ENCODE assay signal across 8 cellular contexts in genomic region chr17:43546317-43547188, GRCh38. TPM values are rescaled to one million over a fixed set of nuclear protein-coding genes. Genes with fewer than 3 reads are reported as not detected.
DNase-seq lines count a peak whose midpoint lies in the region; ATAC-seq and TF ChIP-seq lines count a peak whose summit lies in the region.

TSS of gene ETV4 (minus strand) at chr17:43546340. CDS start at chr17:43545617, 723 bp downstream.

- H3K27ac ChIP-seq in AG04450 (ENCODE audit: low read depth, low read length), result peak within 1 kb of the TSS; percentile 81
- H3K27ac ChIP-seq in left lung, result no peak within 1 kb of the TSS

- H3K9me3 ChIP-seq in AG04450 (ENCODE audit: control insufficient read depth, insufficient read depth, low read length) (no peaks in the 10 kb centered on the region), left lung (no peaks in the 10 kb centered on the region)

- CTCF ChIA-PET in AG04450 (lab: Charles Lee), result interaction anchor here (0.8 to 1.1 kb wide), 3 partner anchors 63 to 133 kb away, joined by 3 to 4 read pairs (median 4); partner anchors contain the start of gene DHX8

- peak within 1 kb of the TSS; percentile 68 for H3K4me3 ChIP-seq in AG04450 (ENCODE audit: low read depth, low read length)
- H3K4me3 ChIP-seq in left lung, result peak within 1 kb of the TSS; percentile 44 to 50

- intact Hi-C loops in left lung (cut with DNase I), result no loop called here

- H3K27me3 ChIP-seq in AG04450 (ENCODE audit: control insufficient read depth, insufficient read depth, low read length) (no peaks in the 10 kb centered on the region), left lung (peaks cover 0 to 67% of the 10 kb centered on the region in 2 donors)

- H3K36me3 ChIP-seq in left lung, result no peaks in the 10 kb centered on the region

- POLR2A ChIA-PET in AG04450 (lab: Yijun Ruan, JAX), result interaction anchor here (1.0 to 2.3 kb wide), 4 partner anchors 16 to 178 kb away, joined by 3 to 16 read pairs (median 6); partner anchors contain the start of genes ARL4D and DHX8

- ATAC-seq in GM19035 (IDR thresholded peaks at IDR 0.05; ENCODE audit: unreplicated experiment) (peak; percentile 84), HG03378 (IDR thresholded peaks at IDR 0.05; ENCODE audit: unreplicated experiment) (peak; percentile 48), left lung (peak; percentile 92)

- DNase-seq in AG04450 (ENCODE audit: low read depth, low spot score) (peak; percentile 78), NCI-H524 treated with DMSO at 0.1 percent for 48 hours (lab: John Stamatoyannopoulos, UW) (peak; percentile 27), dermis blood vessel endothelial cell (peak; percentile 93), left lung (peak; percentile 91 to 95)
- DNase-seq in activated CD4-positive, alpha-beta T cell treated with anti-CD3 and anti-CD28 coated beads, Interleukin-2, amount 50 U/mL, for 1 hour, result peak; percentile 85
- peak; percentile 93 for DNase-seq in stimulated activated CD4-positive, alpha-beta T cell treated with anti-CD3 and anti-CD28 coated beads, Interleukin-1b, Interleukin-23, amount 100 ng/mL, for 48 hours

- H3K4me1 ChIP-seq in left lung, result peaks cover 6 to 19% of the 10 kb centered on the region in 2 donors

- TF ChIP-seq CTCF in AG04450 (IDR thresholded peaks at IDR 0.05; ENCODE audit: low read depth, low read length) (no peak), left lung (IDR thresholded peaks at IDR 0.05) (no peak)

RNA-seq across cellular contexts. Expression of gene ETV4, which starts in this region (rescaled TPM):
- 6.7 and 8.0 TPM in 2 replicates for polyA plus RNA-seq in AG04450 (2011; rRNA removed)
- 5.9 and 9.5 TPM in 2 replicates for polyA minus RNA-seq in AG04450 (2011; rRNA and poly(A)+ RNA removed)
- total RNA-seq in dermis blood vessel endothelial cell (3.2 and 13.5 TPM in 2 replicates), left lung (1 to 10 TPM; 4.3 to 9.8 TPM)

Comparison
In these comparisons a context has a peak if more than half of its experiments do, and no peak if none do; other contexts are left out.
1. DNase-seq: peak in every context shown above with its lines; median percentile 93 in dermis blood vessel endothelial cell; 93 in left lung; 93 in stimulated activated CD4-positive, alpha-beta T cell treated with anti-CD3 and anti-CD28 coated beads, Interleukin-1b, Interleukin-23, amount 100 ng/mL, for 48 hours; 85 in activated CD4-positive, alpha-beta T cell treated with anti-CD3 and anti-CD28 coated beads, Interleukin-2, amount 50 U/mL, for 1 hour; 78 in AG04450; 27 in NCI-H524 treated with DMSO at 0.1 percent for 48 hours.